8 cellular contexts compared by ENCODE assay signal in genomic region chr19:46714523-46715106, GRCh38. TPM values are rescaled to one million over a fixed set of nuclear protein-coding genes. Genes with fewer than 3 reads are reported as not detected.
DNase-seq lines count a peak whose midpoint lies in the region; ATAC-seq and TF ChIP-seq lines count a peak whose summit lies in the region.

No MANE protein-coding gene starts in this region.

- H3K27me3 ChIP-seq in HUES48 (ENCODE audit: control insufficient read depth, insufficient read depth, low read length) (no peaks in the 10 kb centered on the region), gastroesophageal sphincter (no peaks in the 10 kb centered on the region), skeletal muscle tissue (ENCODE audit: control insufficient read depth in 3 of 3, insufficient read depth in 3 of 3, low read length in 3 of 3) (no peaks in the 10 kb centered on the region)

- TF ChIP-seq CTCF in C4-2B (conservative IDR thresholded peaks at IDR 0.05) (no peak), gastroesophageal sphincter (IDR thresholded peaks at IDR 0.05) (no peak)

- H3K36me3 ChIP-seq in HUES48 (ENCODE audit: control insufficient read depth, insufficient read depth, low read length) (peaks cover 12% of the 10 kb centered on the region), gastroesophageal sphincter (peaks cover 0 to 28% of the 10 kb centered on the region in 2 donors), skeletal muscle tissue (ENCODE audit: control insufficient read depth in 3 of 3, insufficient read depth in 3 of 3, low read length in 3 of 3) (peaks cover under 1 to 2% (median 2%) of the 10 kb centered on the region in 3 donors)

- ATAC-seq in gastroesophageal sphincter (peak; percentile 12), GM19395 (IDR thresholded peaks at IDR 0.05; ENCODE audit: unreplicated experiment) (no peak)

- no peak for TF ChIP-seq POLR2A in gastroesophageal sphincter (IDR thresholded peaks at IDR 0.05)

- no peak for TF ChIP-seq EP300 in gastroesophageal sphincter (IDR thresholded peaks at IDR 0.05)

- peak overlapping the region; percentile 88 for H3K4me3 ChIP-seq in HUES48 (ENCODE audit: low read depth, low read length)
- H3K4me3 ChIP-seq in gastroesophageal sphincter, result peak overlapping the region; percentile 55 to 87
- peak overlapping the region; percentile 71 to 82 (median 76) for H3K4me3 ChIP-seq in skeletal muscle tissue (ENCODE audit: low read length in 3 of 3)

- H3K9me3 ChIP-seq in HUES48 (ENCODE audit: control insufficient read depth, insufficient read depth, low read length) (no peaks in the 10 kb centered on the region), gastroesophageal sphincter (no peaks in the 10 kb centered on the region), skeletal muscle tissue (ENCODE audit: control insufficient read depth in 3 of 3, low read length in 3 of 3) (no peaks in the 10 kb centered on the region)

- H3K4me1 ChIP-seq in HUES48 (ENCODE audit: control insufficient read depth, insufficient read depth, low read length), result peaks cover 16% of the 10 kb centered on the region
- peaks cover 0 to 55% (median 22%) of the 10 kb centered on the region in 3 donors for H3K4me1 ChIP-seq in gastroesophageal sphincter
- peaks cover 19 to 34% (median 31%) of the 10 kb centered on the region in 3 donors for H3K4me1 ChIP-seq in skeletal muscle tissue (ENCODE audit: control insufficient read depth in 3 of 3, insufficient read depth in 3 of 3, low read length in 3 of 3)

- DNase-seq in activated T-cell treated with anti-CD3 and anti-CD28 coated beads for 4 hours, result peak; percentile 59
- no peak for DNase-seq in NCI-H2227 (lab: John Stamatoyannopoulos, UW; ENCODE audit: unreplicated experiment)
- no peak for DNase-seq in NCI-H524 (lab: John Stamatoyannopoulos, UW)

- 0 to 5% methylated on average over 1 to 7 of the region's 8 CpGs for whole genome bisulfite sequencing in gastroesophageal sphincter (ENCODE audit: low coverage in 1 of 2), 2 donors

- H3K27ac ChIP-seq in C4-2B (peak overlapping the region; percentile 78), HUES48 (ENCODE audit: low read depth, low read length) (peak overlapping the region; percentile 91), gastroesophageal sphincter (peak overlapping the region; percentile 2 to 92 (median 90)), skeletal muscle tissue (ENCODE audit: low read depth, low read length) (peak overlapping the region; percentile 64)

- H3K9ac ChIP-seq in HUES48 (ENCODE audit: low read depth, low read length), result peak overlapping the region; percentile 51; the same call in 1 of the 2 replicates
- H3K9ac ChIP-seq in skeletal muscle tissue (ENCODE audit: low read depth in 1 of 3, low read length in 3 of 3), result peak overlapping the region; percentile 66 to 81 (median 70)

RNA-seq across cellular contexts. Expression of gene PRKD2, which starts 2.3 kb away (rescaled TPM):
- 10 to 100 TPM; 15.2 to 33.6 (median 19.7) TPM for total RNA-seq in gastroesophageal sphincter
- 13.6 TPM for total RNA-seq in skeletal muscle tissue

RNA-seq across cellular contexts. Expression of gene FKRP, which starts 31.2 kb away (rescaled TPM):
- total RNA-seq in gastroesophageal sphincter, result 10 to 100 TPM; 18.7 to 22.5 (median 20.3) TPM
- total RNA-seq in skeletal muscle tissue, result 5.7 TPM

RNA-seq across cellular contexts. Expression of gene STRN4, which starts 31.6 kb away (rescaled TPM):
- total RNA-seq in gastroesophageal sphincter (100 to 1,000 TPM in 1 of 4 donors, 10 to 100 TPM in 3; 64.6 to 109 (median 90.4) TPM), skeletal muscle tissue (28.2 TPM)

RNA-seq across cellular contexts. Expression of gene DACT3, which starts 53.6 kb away (rescaled TPM):
- 100 to 1,000 TPM in 1 of 4 donors, 10 to 100 TPM in 3; 42.9 to 105 (median 53.1) TPM for total RNA-seq in gastroesophageal sphincter
- 7.3 TPM for total RNA-seq in skeletal muscle tissue
